ENCODE assay signal across 8 cellular contexts in the genomic region with DNA sequence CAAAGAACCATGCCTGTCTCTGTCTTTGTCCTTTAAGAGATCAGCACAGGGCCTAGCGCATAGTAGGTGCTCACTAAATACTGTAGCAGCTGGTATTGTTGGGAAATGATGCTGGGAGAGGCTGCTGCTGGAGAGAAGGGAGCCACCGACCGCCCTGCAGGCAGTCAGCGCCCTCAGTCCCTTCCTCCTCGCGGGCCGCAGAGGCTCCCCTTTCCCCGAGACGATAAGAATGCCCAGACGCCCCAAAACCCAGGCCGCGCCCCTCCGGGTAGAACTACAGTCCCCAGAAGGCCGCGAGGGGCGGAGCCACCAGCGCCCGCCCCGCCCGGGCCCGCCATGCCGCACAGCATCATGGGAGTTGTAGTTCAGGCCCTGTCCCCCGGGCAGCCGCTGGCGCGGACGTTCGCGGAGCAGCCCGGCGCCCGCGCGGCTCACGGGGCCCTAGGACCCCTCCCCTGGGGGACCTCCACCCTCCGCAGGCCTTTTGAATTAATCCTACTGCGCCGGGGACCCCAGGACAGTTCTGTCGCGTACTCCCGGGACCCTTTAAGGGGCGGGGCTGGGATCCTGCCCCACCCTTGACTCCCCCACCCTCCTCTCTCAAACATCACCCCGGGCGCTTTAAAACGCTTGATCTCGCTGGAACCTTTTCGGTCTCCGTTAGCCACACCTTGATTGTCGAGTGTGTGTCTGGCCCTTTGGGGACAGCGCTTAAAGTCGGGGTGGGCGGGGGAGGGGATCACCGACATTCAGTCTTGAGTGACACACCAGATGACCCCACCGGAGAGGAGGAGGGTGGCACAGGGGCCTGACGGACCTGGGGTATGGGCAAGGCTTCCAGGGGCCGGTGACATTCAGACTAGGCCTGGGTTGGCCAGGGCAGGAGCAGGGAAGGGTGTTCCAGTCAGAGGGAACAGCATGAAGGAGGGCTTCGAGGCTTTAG. TPM values are rescaled to one million over a fixed set of nuclear protein-coding genes. Genes with fewer than 3 reads are reported as not detected.
DNase-seq lines count a peak whose midpoint lies in the region; ATAC-seq and TF ChIP-seq lines count a peak whose summit lies in the region.

No MANE protein-coding gene starts in this region.

- peaks cover 25% of the 10 kb centered on the region for H3K4me1 ChIP-seq in CD8-positive, alpha-beta memory T cell (ENCODE audit: insufficient read depth, low read length)
- H3K4me1 ChIP-seq in cardiac muscle cell (ENCODE audit: low read depth): no peaks in the 10 kb centered on the region
- peaks cover 7% of the 10 kb centered on the region for H3K4me1 ChIP-seq in ovary (ENCODE audit: insufficient read depth)
- H3K4me1 ChIP-seq in thoracic aorta (ENCODE audit: control insufficient read depth in 1 of 2, low read depth in 2 of 2): peaks cover 3 to 13% of the 10 kb centered on the region in 2 donors

- H3K9me3 Mint-ChIP-seq in CD8-positive, alpha-beta memory T cell: no peaks in the 10 kb centered on the region
- no peaks in the 10 kb centered on the region for H3K9me3 Mint-ChIP-seq in activated naive CD8-positive, alpha-beta T cell (ENCODE audit: low read depth)

- H3K4me3 Mint-ChIP-seq in CD8-positive, alpha-beta memory T cell: peak overlapping the region in 6 of 7 donors; percentile 68 to 94 (median 77)
- H3K4me3 Mint-ChIP-seq in activated naive CD8-positive, alpha-beta T cell: peak overlapping the region; percentile 68

- H3K36me3 ChIP-seq in CD8-positive, alpha-beta memory T cell (ENCODE audit: insufficient read depth, low read length): no peaks in the 10 kb centered on the region
- H3K36me3 ChIP-seq in cardiac muscle cell: no peaks in the 10 kb centered on the region
- no peaks in the 10 kb centered on the region for H3K36me3 ChIP-seq in ovary
- no peaks in the 10 kb centered on the region for H3K36me3 ChIP-seq in thoracic aorta

- peaks cover 14 to 22% (median 16%) of the 10 kb centered on the region in 3 donors for H3K4me1 Mint-ChIP-seq in CD8-positive, alpha-beta memory T cell
- H3K4me1 Mint-ChIP-seq in activated naive CD8-positive, alpha-beta T cell (ENCODE audit: low read depth): peaks cover 21% of the 10 kb centered on the region

- 3 to 5% (median 5%) methylated on average over 45 to 57 of the region's 57 CpGs for WGBS in ovary, 3 donors

- H3K9me3 ChIP-seq in CD8-positive, alpha-beta memory T cell (ENCODE audit: low read length): no peaks in the 10 kb centered on the region
- H3K9me3 ChIP-seq in cardiac muscle cell (ENCODE audit: low read depth) (no peaks in the 10 kb centered on the region), ovary (no peaks in the 10 kb centered on the region), thoracic aorta (no peaks in the 10 kb centered on the region)

- CTCF ChIA-PET in CD8-positive, alpha-beta memory T cell (lab: Charles Lee): no interaction called here

- ATAC-seq in GM21381 (IDR thresholded peaks at IDR 0.05; ENCODE audit: unreplicated experiment) (peak; percentile 86), thoracic aorta (ENCODE audit: insufficient number of reproducible peaks, low FRiP score, low read depth) (peak; percentile 54)

- H3K27me3 Mint-ChIP-seq in CD8-positive, alpha-beta memory T cell: peaks cover 1 to 13% of the 10 kb centered on the region in 2 donors
- no peaks in the 10 kb centered on the region for H3K27me3 Mint-ChIP-seq in activated naive CD8-positive, alpha-beta T cell

- H3K27me3 ChIP-seq in CD8-positive, alpha-beta memory T cell (ENCODE audit: insufficient read depth, low read length, poor library complexity, severe bottlenecking): no peaks in the 10 kb centered on the region
- no peaks in the 10 kb centered on the region for H3K27me3 ChIP-seq in cardiac muscle cell
- no peaks in the 10 kb centered on the region for H3K27me3 ChIP-seq in ovary
- H3K27me3 ChIP-seq in thoracic aorta (replicated peaks; ENCODE audit: insufficient read depth): no peaks in the 10 kb centered on the region

- TF ChIP-seq CTCF in cardiac muscle cell (IDR thresholded peaks at IDR 0.05; ENCODE audit: low read depth, low read length) (no peak), ovary (IDR thresholded peaks at IDR 0.05) (no peak), thoracic aorta (IDR thresholded peaks at IDR 0.05) (no peak)

- POLR2A ChIA-PET in CD8-positive, alpha-beta memory T cell (lab: Charles Lee): no interaction called here

- H3K27ac ChIP-seq in CD8-positive, alpha-beta memory T cell (ENCODE audit: low read depth, low read length): peak overlapping the region; percentile 70
- H3K27ac ChIP-seq in cardiac muscle cell (peak overlapping the region; percentile 58), ovary (peak overlapping the region; percentile 88 to 90), thoracic aorta (peak overlapping the region; percentile 73 to 94)

- peak; percentile 75 for TF ChIP-seq POLR2A in ovary (IDR thresholded peaks at IDR 0.05)

- no peak; the same call in 1 of the 2 replicates for TF ChIP-seq RAD21 in Ishikawa (IDR thresholded peaks at IDR 0.05; ENCODE audit: low read depth)

- peak overlapping the region; percentile 76 for H3K4me3 ChIP-seq in CD8-positive, alpha-beta memory T cell (ENCODE audit: low read length)
- peak overlapping the region; percentile 57 for H3K4me3 ChIP-seq in cardiac muscle cell
- peak overlapping the region; percentile 67 for H3K4me3 ChIP-seq in ovary
- H3K4me3 ChIP-seq in thoracic aorta: peak overlapping the region; percentile 73

- no peaks in the 10 kb centered on the region for H3K36me3 Mint-ChIP-seq in CD8-positive, alpha-beta memory T cell
- no peaks in the 10 kb centered on the region for H3K36me3 Mint-ChIP-seq in activated naive CD8-positive, alpha-beta T cell

- peak; percentile 85 to 91 (median 88) for DNase-seq in CD8-positive, alpha-beta memory T cell
- DNase-seq in SKM-1 treated with dmso at 0.1 percent for 144 hours (lab: John Stamatoyannopoulos, UW; ENCODE audit: unreplicated experiment) (peak; percentile 54), cardiac muscle cell (ENCODE audit: low read depth in 1 of 2, low spot score in 1 of 2) (peak; percentile 84 to 86), ovary (peak; percentile 90 to 95 (median 93)), thoracic aorta (ENCODE audit: low spot score) (peak; percentile 57)

- TF ChIP-seq EP300 in Ishikawa (IDR thresholded peaks at IDR 0.05; ENCODE audit: borderline replicate concordance) (no peak), ovary (IDR thresholded peaks at IDR 0.05) (no peak)

- intact Hi-C loops in ovary (cut with DNase I): no loop called here

- H3K27ac Mint-ChIP-seq in CD8-positive, alpha-beta memory T cell: peak overlapping the region; percentile 39 to 96 (median 64)
- H3K27ac Mint-ChIP-seq in activated naive CD8-positive, alpha-beta T cell: peak overlapping the region; percentile 54

TF ChIP-seq in Ishikawa, 13 proteins besides CTCF, POLR2A, EP300 and RAD21 (continues in another document):
- TF ChIP-seq, protein P1, sequence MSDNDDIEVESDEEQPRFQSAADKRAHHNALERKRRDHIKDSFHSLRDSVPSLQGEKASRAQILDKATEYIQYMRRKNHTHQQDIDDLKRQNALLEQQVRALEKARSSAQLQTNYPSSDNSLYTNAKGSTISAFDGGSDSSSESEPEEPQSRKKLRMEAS (IDR thresholded peaks at IDR 0.05): no peak
- peak; percentile 51; the same call in 1 of the 2 replicates for TF ChIP-seq ZBTB7A (IDR thresholded peaks at IDR 0.05; ENCODE audit: low read depth)
- TF ChIP-seq TEAD4 (IDR thresholded peaks at IDR 0.05): no peak
- TF ChIP-seq EGR1 (IDR thresholded peaks at IDR 0.05): no peak
- no peak for TF ChIP-seq TAF1 (IDR thresholded peaks at IDR 0.05; ENCODE audit: low read depth)
- no peak for TF ChIP-seq NFIC (IDR thresholded peaks at IDR 0.05)
- TF ChIP-seq TCF12 (IDR thresholded peaks at IDR 0.05; ENCODE audit: low read depth): peak; percentile 44; the same call in 1 of the 2 replicates
- no peak for TF ChIP-seq CEBPB (IDR thresholded peaks at IDR 0.05)
- no peak for TF ChIP-seq FOXM1 (IDR thresholded peaks at IDR 0.05; ENCODE audit: borderline replicate concordance, low read depth)
- TF ChIP-seq, protein P2, sequence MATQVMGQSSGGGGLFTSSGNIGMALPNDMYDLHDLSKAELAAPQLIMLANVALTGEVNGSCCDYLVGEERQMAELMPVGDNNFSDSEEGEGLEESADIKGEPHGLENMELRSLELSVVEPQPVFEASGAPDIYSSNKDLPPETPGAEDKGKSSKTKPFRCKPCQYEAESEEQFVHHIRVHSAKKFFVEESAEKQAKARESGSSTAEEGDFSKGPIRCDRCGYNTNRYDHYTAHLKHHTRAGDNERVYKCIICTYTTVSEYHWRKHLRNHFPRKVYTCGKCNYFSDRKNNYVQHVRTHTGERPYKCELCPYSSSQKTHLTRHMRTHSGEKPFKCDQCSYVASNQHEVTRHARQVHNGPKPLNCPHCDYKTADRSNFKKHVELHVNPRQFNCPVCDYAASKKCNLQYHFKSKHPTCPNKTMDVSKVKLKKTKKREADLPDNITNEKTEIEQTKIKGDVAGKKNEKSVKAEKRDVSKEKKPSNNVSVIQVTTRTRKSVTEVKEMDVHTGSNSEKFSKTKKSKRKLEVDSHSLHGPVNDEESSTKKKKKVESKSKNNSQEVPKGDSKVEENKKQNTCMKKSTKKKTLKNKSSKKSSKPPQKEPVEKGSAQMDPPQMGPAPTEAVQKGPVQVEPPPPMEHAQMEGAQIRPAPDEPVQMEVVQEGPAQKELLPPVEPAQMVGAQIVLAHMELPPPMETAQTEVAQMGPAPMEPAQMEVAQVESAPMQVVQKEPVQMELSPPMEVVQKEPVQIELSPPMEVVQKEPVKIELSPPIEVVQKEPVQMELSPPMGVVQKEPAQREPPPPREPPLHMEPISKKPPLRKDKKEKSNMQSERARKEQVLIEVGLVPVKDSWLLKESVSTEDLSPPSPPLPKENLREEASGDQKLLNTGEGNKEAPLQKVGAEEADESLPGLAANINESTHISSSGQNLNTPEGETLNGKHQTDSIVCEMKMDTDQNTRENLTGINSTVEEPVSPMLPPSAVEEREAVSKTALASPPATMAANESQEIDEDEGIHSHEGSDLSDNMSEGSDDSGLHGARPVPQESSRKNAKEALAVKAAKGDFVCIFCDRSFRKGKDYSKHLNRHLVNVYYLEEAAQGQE (IDR thresholded peaks at IDR 0.05; ENCODE audit: low read depth): no peak
- TF ChIP-seq, protein P3, sequence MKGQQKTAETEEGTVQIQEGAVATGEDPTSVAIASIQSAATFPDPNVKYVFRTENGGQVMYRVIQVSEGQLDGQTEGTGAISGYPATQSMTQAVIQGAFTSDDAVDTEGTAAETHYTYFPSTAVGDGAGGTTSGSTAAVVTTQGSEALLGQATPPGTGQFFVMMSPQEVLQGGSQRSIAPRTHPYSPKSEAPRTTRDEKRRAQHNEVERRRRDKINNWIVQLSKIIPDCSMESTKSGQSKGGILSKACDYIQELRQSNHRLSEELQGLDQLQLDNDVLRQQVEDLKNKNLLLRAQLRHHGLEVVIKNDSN (IDR thresholded peaks at IDR 0.05): no peak
- TF ChIP-seq YY1 (IDR thresholded peaks at IDR 0.05; ENCODE audit: low read depth): peak; percentile 93

RNA-seq across cellular contexts. Expression of a gene that starts 24.8 kb away (rescaled TPM):
- total RNA-seq in CD8-positive, alpha-beta memory T cell: 1 to 10 TPM; 2.8 to 3.0 TPM
- 0.16 TPM for polyA plus RNA-seq in CD8-positive, alpha-beta memory T cell
- total RNA-seq in cardiac muscle cell (51.7 and 77.4 TPM in 2 replicates), ovary (10 to 100 TPM; 15.4 to 74.3 (median 45.0) TPM), thoracic aorta (10 to 100 TPM; 65.4 to 81.2 TPM)
- polyA plus RNA-seq in cardiac muscle cell (21.5 and 38.5 TPM in 2 replicates), ovary (10 to 100 TPM in 1 of 2 donors, 1 to 10 TPM in 1; 2.5 to 14.9 TPM)

Comparison
In these comparisons a context has a peak if more than half of its experiments do, and no peak if none do; other contexts are left out.
1. Peak in every context shown above with its lines: DNase-seq, ATAC-seq, H3K4me3 ChIP-seq and H3K27ac ChIP-seq.
2. RNA of a gene that starts 24.8 kb away (total RNA-seq): 65.4 to 81.2 TPM in thoracic aorta, 51.7 to 77.4 TPM in cardiac muscle cell and 15.4 to 74.3 TPM in ovary; 2.8 to 3.0 TPM in CD8-positive, alpha-beta memory T cell; every median in the first group is over 4 times any median in the second.